In the genomic region with DNA sequence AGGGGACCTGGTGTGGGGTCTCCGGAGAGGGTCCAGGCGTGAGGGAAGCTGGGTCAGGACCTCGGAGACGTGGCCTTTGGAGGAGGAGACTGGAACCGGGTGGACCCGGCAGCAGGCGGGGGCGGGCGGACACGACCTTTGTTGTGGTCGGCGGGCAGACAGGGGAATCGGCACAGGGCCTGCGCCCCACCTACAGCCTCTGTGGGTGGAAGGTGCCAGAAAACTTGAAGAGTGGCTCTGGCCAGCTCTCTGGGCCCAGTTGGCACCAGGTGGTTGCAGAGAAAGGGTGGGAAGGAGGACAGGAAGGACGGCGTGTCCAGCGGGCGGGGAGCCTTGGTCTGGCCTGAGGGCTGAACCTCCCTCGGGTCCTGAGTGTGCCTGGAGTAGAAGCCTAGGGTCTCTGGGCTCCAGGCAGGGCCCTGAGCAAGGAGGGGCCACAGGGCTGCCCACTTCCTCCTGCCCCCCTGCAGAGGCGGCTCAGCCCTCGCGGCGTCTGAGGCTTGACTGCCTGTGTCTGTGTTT, we compare ENCODE assay signal across 16 cellular contexts. TPM values are rescaled to one million over a fixed set of nuclear protein-coding genes. Genes with fewer than 3 reads are reported as not detected.
DNase-seq lines count a peak whose midpoint lies in the region; ATAC-seq and TF ChIP-seq lines count a peak whose summit lies in the region.
"Had no signal": no experiment of that assay in that cellular context is flagged by ENCODE, and none has a peak within 500 bp of the region (broad histone marks: within the 10 kb centered on the region; RNA-seq: fewer than 3 reads in every experiment).

No MANE protein-coding gene starts in this region.

- POLR2A ChIA-PET in PC-3 (lab: Charles Lee; ENCODE audit: unreplicated experiment): no interaction called here

- H2AFZ ChIP-seq in PC-3 (ENCODE audit: low read length): no peak overlapping the region

- peak; percentile 31 for DNase-seq in PC-3
- no peak for DNase-seq in foreskin keratinocyte
- DNase-seq in progenitor cell of endocrine pancreas (ENCODE audit: low spot score, unreplicated experiment): no peak
- DNase-seq in NCI-H2029 treated with DMSO at 0.1 percent for 48 hours (lab: John Stamatoyannopoulos, UW): no peak
- DNase-seq in activated naive CD4-positive, alpha-beta T cell treated with anti-CD3 and anti-CD28 coated beads for 36 hours: no peak
- DNase-seq in sciatic nerve (ENCODE audit: low spot score): no peak
- DNase-seq: activated CD4-positive, CD25-positive, alpha-beta regulatory T cell; activated CD8-positive, alpha-beta memory T cell treated with anti-CD3 and anti-CD28 coated beads, Interleukin-2, amount 50 U/mL, for 4 hours; caudate nucleus; MV-4-11; NCI-H2227 treated with DMSO at 0.1 percent for 48 hours; stimulated activated naive CD8-positive, alpha-beta T cell treated with anti-CD3 and anti-CD28 coated beads, Interleukin-15, Interleukin-2, amounts not matched to agents 100 U/mL and 50 U/mL, for 24 hours had no signal

- H3K36me3 ChIP-seq in BLaER1: no peaks in the 10 kb centered on the region
- H3K36me3 ChIP-seq in PC-3 (ENCODE audit: low read depth, low read length): no peaks in the 10 kb centered on the region; the same call in 1 of the 2 replicates
- H3K36me3 ChIP-seq: heart left ventricle had no signal

- no TSS peak for BruUV-seq in PC-3 (replicated peaks; lab: Mats Ljungman, UMichigan)

- no peak overlapping the region for H3K9ac ChIP-seq in BLaER1
- H3K9ac ChIP-seq in PC-3 (ENCODE audit: low read length): peak overlapping the region; percentile 77

- H3K9me3 ChIP-seq in BLaER1: no peaks in the 10 kb centered on the region
- no peaks in the 10 kb centered on the region for H3K9me3 ChIP-seq in PC-3 (ENCODE audit: low read length)
- H3K9me3 ChIP-seq: heart left ventricle had no signal

- peak; percentile 5 for ATAC-seq in PC-3
- no peak for ATAC-seq in foreskin keratinocyte
- ATAC-seq in GM18870 (IDR thresholded peaks at IDR 0.05; ENCODE audit: unreplicated experiment): no peak
- ATAC-seq in sciatic nerve: no peak
- ATAC-seq: heart left ventricle; stimulated activated naive CD8-positive, alpha-beta T cell treated with anti-CD3 and anti-CD28 coated beads, Interleukin-15, Interleukin-2, amounts not matched to agents 100 U/mL and 50 U/mL, for 24 hours had no signal

- no peak for TF ChIP-seq CTCF in PC-3 (conservative IDR thresholded peaks at IDR 0.05; ENCODE audit: low read depth, low read length)
- TF ChIP-seq CTCF in foreskin keratinocyte (conservative IDR thresholded peaks at IDR 0.05): no peak
- TF ChIP-seq CTCF in progenitor cell of endocrine pancreas (IDR thresholded peaks at IDR 0.05; ENCODE audit: unreplicated experiment): no peak

- H3K4me2 ChIP-seq in BLaER1: peak overlapping the region; percentile 76
- peak overlapping the region; percentile 82 for H3K4me2 ChIP-seq in PC-3 (ENCODE audit: low read length)

- no peaks in the 10 kb centered on the region for H3K9me3 Mint-ChIP-seq in progenitor cell of endocrine pancreas (ENCODE audit: low read depth)
- H3K9me3 Mint-ChIP-seq in activated naive CD4-positive, alpha-beta T cell treated with anti-CD3 and anti-CD28 coated beads for 36 hours: no peaks in the 10 kb centered on the region

- no peaks in the 10 kb centered on the region for H3K9me2 ChIP-seq in PC-3 (replicated peaks; ENCODE audit: low read length)

- H3K4me1 Mint-ChIP-seq in progenitor cell of endocrine pancreas (ENCODE audit: low read depth): peaks cover 13% of the 10 kb centered on the region
- H3K4me1 Mint-ChIP-seq in activated naive CD4-positive, alpha-beta T cell treated with anti-CD3 and anti-CD28 coated beads for 36 hours (ENCODE audit: low read depth): peaks cover 3% of the 10 kb centered on the region

- no peaks in the 10 kb centered on the region for H3F3A ChIP-seq in PC-3 (ENCODE audit: low read length, unreplicated experiment)

- H3K27me3 ChIP-seq in BLaER1: peaks cover 42% of the 10 kb centered on the region
- no peaks in the 10 kb centered on the region for H3K27me3 ChIP-seq in PC-3 (ENCODE audit: low read length)
- no peaks in the 10 kb centered on the region for H3K27me3 ChIP-seq in foreskin keratinocyte

- H3K4me3 ChIP-seq in BLaER1 (no peak overlapping the region), PC-3 (ENCODE audit: low read length) (peak overlapping the region; percentile 90)
- H3K4me3 ChIP-seq: heart left ventricle had no signal

- CTCF ChIA-PET in PC-3 (lab: Charles Lee): interaction anchor here (2.8 kb wide), 1 partner anchor 44 kb away, joined by 16 read pairs; no protein-coding TSS in a partner anchor
- CTCF ChIA-PET in activated naive CD4-positive, alpha-beta T cell treated with anti-CD3 and anti-CD28 coated beads for 36 hours (lab: Charles Lee): no interaction called here

- H3K4me1 ChIP-seq in BLaER1 (peaks cover 75% of the 10 kb centered on the region), PC-3 (ENCODE audit: insufficient read depth, low read length) (peaks cover 17% of the 10 kb centered on the region), foreskin keratinocyte (peaks cover 5% of the 10 kb centered on the region)
- H3K4me1 ChIP-seq: heart left ventricle had no signal

- H3K27ac ChIP-seq in BLaER1: no peak overlapping the region
- peak overlapping the region; percentile 73 for H3K27ac ChIP-seq in PC-3 (ENCODE audit: low read length)
- H3K27ac ChIP-seq in foreskin keratinocyte: peak overlapping the region; percentile 83
- H3K27ac ChIP-seq: heart left ventricle had no signal

- peaks cover 5% of the 10 kb centered on the region for H4K20me1 ChIP-seq in BLaER1
- H4K20me1 ChIP-seq in PC-3 (ENCODE audit: low read length): peaks cover 44% of the 10 kb centered on the region

- peaks cover 73% of the 10 kb centered on the region for H3K79me2 ChIP-seq in PC-3 (ENCODE audit: low read length)

- peak overlapping the region; percentile 91 for H3K27ac Mint-ChIP-seq in progenitor cell of endocrine pancreas
- H3K27ac Mint-ChIP-seq in activated naive CD4-positive, alpha-beta T cell treated with anti-CD3 and anti-CD28 coated beads for 36 hours: no peak overlapping the region
- H3K27ac Mint-ChIP-seq: activated naive CD8-positive, alpha-beta T cell had no signal

- no peaks in the 10 kb centered on the region for H3K27me3 Mint-ChIP-seq in progenitor cell of endocrine pancreas
- peaks cover 6% of the 10 kb centered on the region for H3K27me3 Mint-ChIP-seq in activated naive CD4-positive, alpha-beta T cell treated with anti-CD3 and anti-CD28 coated beads for 36 hours (ENCODE audit: low read depth)
- H3K27me3 Mint-ChIP-seq: activated naive CD8-positive, alpha-beta T cell had no signal

- H3K4me3 Mint-ChIP-seq in progenitor cell of endocrine pancreas (ENCODE audit: low read depth): peak overlapping the region; percentile 94
- H3K4me3 Mint-ChIP-seq in activated naive CD4-positive, alpha-beta T cell treated with anti-CD3 and anti-CD28 coated beads for 36 hours: no peak overlapping the region
- H3K4me3 Mint-ChIP-seq: activated naive CD8-positive, alpha-beta T cell had no signal

- peaks cover 3% of the 10 kb centered on the region for H3K36me3 Mint-ChIP-seq in progenitor cell of endocrine pancreas (ENCODE audit: insufficient read depth)
- H3K36me3 Mint-ChIP-seq in activated naive CD4-positive, alpha-beta T cell treated with anti-CD3 and anti-CD28 coated beads for 36 hours (ENCODE audit: low read depth): no peaks in the 10 kb centered on the region
- H3K36me3 Mint-ChIP-seq: activated naive CD8-positive, alpha-beta T cell had no signal

- intact Hi-C loops in PC-3 (cut with micrococcal nuclease) (loop anchor here (2.0 kb wide), 2 partner anchors 43 to 65 kb away; no protein-coding TSS in a partner anchor), sciatic nerve (cut with DNase I) (no loop called here)
- intact Hi-C loops in activated naive CD4-positive, alpha-beta T cell treated with anti-CD3 and anti-CD28 coated beads for 36 hours (cut with micrococcal nuclease): no loop called here

RNA-seq across cellular contexts. Expression of gene TTLL10, which starts 7.7 kb away (rescaled TPM):
- total RNA-seq in PC-3 (2014; rRNA removed) (0.36 and 0.46 TPM in 2 replicates), foreskin keratinocyte (not detected in 2 replicates), progenitor cell of endocrine pancreas (5.0 and 5.5 TPM in 2 replicates), sciatic nerve (0.71 TPM)
- polyA plus RNA-seq in foreskin keratinocyte: 0.02 TPM in 1 of 2 replicates, not detected in the other
- total RNA-seq in activated naive CD4-positive, alpha-beta T cell treated with anti-CD3 and anti-CD28 coated beads for 36 hours: not detected

RNA-seq across cellular contexts. Expression of gene TNFRSF18, which starts 40.4 kb away (rescaled TPM):
- total RNA-seq in PC-3 (2014; rRNA removed): 87.2 and 120 TPM in 2 replicates
- total RNA-seq in foreskin keratinocyte: 0.65 and 0.85 TPM in 2 replicates
- polyA plus RNA-seq in foreskin keratinocyte: 0.82 and 1.3 TPM in 2 replicates
- 0.48 TPM in 1 of 2 replicates, not detected in the other for total RNA-seq in progenitor cell of endocrine pancreas
- total RNA-seq in activated naive CD4-positive, alpha-beta T cell treated with anti-CD3 and anti-CD28 coated beads for 36 hours: 10 to 100 TPM; 30.7 to 31.0 TPM
- total RNA-seq in sciatic nerve: 0.58 TPM

RNA-seq across cellular contexts. Expression of gene TNFRSF4, which starts 48.0 kb away (rescaled TPM):
- total RNA-seq in PC-3 (2014; rRNA removed): 0.11 and 0.17 TPM in 2 replicates
- total RNA-seq in foreskin keratinocyte: not detected in 2 replicates
- not detected in 2 replicates for polyA plus RNA-seq in foreskin keratinocyte
- 0.33 and 0.38 TPM in 2 replicates for total RNA-seq in progenitor cell of endocrine pancreas
- 100 to 1,000 TPM; 107 to 110 TPM for total RNA-seq in activated naive CD4-positive, alpha-beta T cell treated with anti-CD3 and anti-CD28 coated beads for 36 hours
- 2.5 TPM for total RNA-seq in sciatic nerve

RNA-seq across cellular contexts. Expression of gene C1orf159, which starts 50.1 kb away (rescaled TPM):
- total RNA-seq in PC-3 (2014; rRNA removed) (61.7 and 78.0 TPM in 2 replicates), foreskin keratinocyte (14.4 and 15.4 TPM in 2 replicates), progenitor cell of endocrine pancreas (21.3 and 23.2 TPM in 2 replicates), sciatic nerve (12.0 TPM)
- polyA plus RNA-seq in foreskin keratinocyte: 21.2 and 21.3 TPM in 2 replicates
- 10 to 100 TPM; 14.9 to 18.6 TPM for total RNA-seq in activated naive CD4-positive, alpha-beta T cell treated with anti-CD3 and anti-CD28 coated beads for 36 hours

Comparison
In these comparisons a context has a peak if more than half of its experiments do, and no peak if none do; other contexts are left out.
1. RNA of gene TNFRSF18, which starts 40.4 kb away (total RNA-seq): 87.2 to 120 TPM in PC-3 and 30.7 to 31.0 TPM in activated naive CD4-positive, alpha-beta T cell treated with anti-CD3 and anti-CD28 coated beads for 36 hours; 0.65 to 0.85 TPM in foreskin keratinocyte, 0.58 TPM in sciatic nerve (single experiment) and 0.48 TPM in progenitor cell of endocrine pancreas; every median in the first group is over 10 times any median in the second.
2. RNA of gene TNFRSF4, which starts 48.0 kb away (total RNA-seq): 107 to 110 TPM in activated naive CD4-positive, alpha-beta T cell treated with anti-CD3 and anti-CD28 coated beads for 36 hours; 2.5 TPM in sciatic nerve (single experiment), 0.33 to 0.38 TPM in progenitor cell of endocrine pancreas, 0.11 to 0.17 TPM in PC-3 and not detected in foreskin keratinocyte; every median in the first group is over 10 times any median in the second.